ENCODE assay signal across 8 cellular contexts in genomic region chr7:44637788-44638594, GRCh38. TPM values are rescaled to one million over a fixed set of nuclear protein-coding genes. Genes with fewer than 3 reads are reported as not detected.
DNase-seq lines count a peak whose midpoint lies in the region; ATAC-seq and TF ChIP-seq lines count a peak whose summit lies in the region.

No MANE protein-coding gene starts in this region.

- H3K36me3 ChIP-seq in BLaER1 treated with 17β-estradiol and CSF1 and Interleukin-3, amounts not matched to agents 10 nM and 100 nM, result peaks cover 0 to 58% (median 23%) of the 10 kb centered on the region in 11 experiments; a peak in 12 of 22 replicates
- H3K36me3 ChIP-seq in testis (ENCODE audit: low read depth, missing control alignments), result no peaks in the 10 kb centered on the region

- H3K4me2 ChIP-seq in BLaER1 treated with 17β-estradiol and CSF1 and Interleukin-3, amounts not matched to agents 10 nM and 100 nM, result peak overlapping the region; percentile 75 to 97 (median 93)

- TF ChIP-seq POLR2A in testis (IDR thresholded peaks at IDR 0.05), result no peak

- no peaks in the 10 kb centered on the region for H3K27me3 ChIP-seq in BLaER1 treated with 17β-estradiol and CSF1 and Interleukin-3, amounts not matched to agents 10 nM and 100 nM
- no peaks in the 10 kb centered on the region for H3K27me3 ChIP-seq in testis

- H3K27me3 Mint-ChIP-seq in natural killer cell treated with Interleukin-12 subunit alpha and Interleukin-12 subunit beta and Interleukin-15 and Interleukin-18, amount 100 ng/mL, for 72 hours, result no peaks in the 10 kb centered on the region

- H3K27ac Mint-ChIP-seq in natural killer cell treated with Interleukin-12 subunit alpha and Interleukin-12 subunit beta and Interleukin-15 and Interleukin-18, amount 100 ng/mL, for 72 hours, result peak overlapping the region; percentile 99

- H3K9ac ChIP-seq in BLaER1 treated with 17β-estradiol and CSF1 and Interleukin-3, amounts not matched to agents 10 nM and 100 nM, result peak overlapping the region; percentile 62 to 81 (median 70); a peak in 21 of 22 replicates

- H3K4me3 Mint-ChIP-seq in natural killer cell treated with Interleukin-12 subunit alpha and Interleukin-12 subunit beta and Interleukin-15 and Interleukin-18, amount 100 ng/mL, for 72 hours, result peak overlapping the region; percentile 85

- DNase-seq in HT-29 (ENCODE audit: low spot score) (peak; percentile 66), testis (no peak), OCI-M2 (lab: John Stamatoyannopoulos, UW; ENCODE audit: unreplicated experiment) (no peak)
- DNase-seq in activated CD4-positive, alpha-beta T cell treated with anti-CD3 and anti-CD28 coated beads for 1 hour, result peak; percentile 67
- DNase-seq in natural killer cell treated with Interleukin-12 subunit alpha and Interleukin-12 subunit beta and Interleukin-15 and Interleukin-18, amount 100 ng/mL, for 72 hours (ENCODE audit: low spot score), result peak; percentile 86

- H3K9me3 ChIP-seq in BLaER1 treated with 17β-estradiol and CSF1 and Interleukin-3, amounts not matched to agents 10 nM and 100 nM (replicated peaks in 1 of 11), result no peaks in the 10 kb centered on the region
- H3K9me3 ChIP-seq in testis, result no peaks in the 10 kb centered on the region

- no peak for TF ChIP-seq CTCF in testis (IDR thresholded peaks at IDR 0.05)

- peaks cover 0 to 9% (median 0%) of the 10 kb centered on the region in 11 experiments; a peak in 1 of 22 replicates for H4K20me1 ChIP-seq in BLaER1 treated with 17β-estradiol and CSF1 and Interleukin-3, amounts not matched to agents 10 nM and 100 nM

- ATAC-seq in GM21390 (IDR thresholded peaks at IDR 0.05; ENCODE audit: unreplicated experiment), result peak; percentile 42
- ATAC-seq in natural killer cell treated with Interleukin-12 subunit alpha and Interleukin-12 subunit beta and Interleukin-15 and Interleukin-18, amount 100 ng/mL, for 72 hours, result peak; percentile 87 to 91

- H3K9me3 Mint-ChIP-seq in natural killer cell treated with Interleukin-12 subunit alpha and Interleukin-12 subunit beta and Interleukin-15 and Interleukin-18, amount 100 ng/mL, for 72 hours, result no peaks in the 10 kb centered on the region

- H3K36me3 Mint-ChIP-seq in natural killer cell treated with Interleukin-12 subunit alpha and Interleukin-12 subunit beta and Interleukin-15 and Interleukin-18, amount 100 ng/mL, for 72 hours, result no peaks in the 10 kb centered on the region

- peak overlapping the region in 3 of 10 experiments; percentile 15 to 35 (median 27); a peak in 3 of 20 replicates for H3K4me3 ChIP-seq in BLaER1 treated with 17β-estradiol and CSF1 and Interleukin-3, amounts not matched to agents 10 nM and 100 nM
- H3K4me3 ChIP-seq in testis, result no peak overlapping the region

- WGBS in testis, 2 donors, result 70 to 77% methylated on average over 8 of the region's 8 CpGs

- intact Hi-C loops in testis (cut with DNase I; ENCODE audit: low total_unique reads), result no loop called here

- peaks cover 61 to 71% of the 10 kb centered on the region in 2 donors for H3K4me1 Mint-ChIP-seq in natural killer cell treated with Interleukin-12 subunit alpha and Interleukin-12 subunit beta and Interleukin-15 and Interleukin-18, amount 100 ng/mL, for 72 hours (ENCODE audit: low read depth in 2 of 2)

- H3K4me1 ChIP-seq in BLaER1 treated with 17β-estradiol and CSF1 and Interleukin-3, amounts not matched to agents 10 nM and 100 nM, result peaks cover 28 to 100% (median 73%) of the 10 kb centered on the region in 10 experiments
- peaks cover 43% of the 10 kb centered on the region for H3K4me1 ChIP-seq in testis

- peak overlapping the region; percentile 79 to 97 (median 87) for H3K27ac ChIP-seq in BLaER1 treated with 17β-estradiol and CSF1 and Interleukin-3, amounts not matched to agents 10 nM and 100 nM
- H3K27ac ChIP-seq in cingulate gyrus (ENCODE audit: low read depth, low read length) (peak overlapping the region; percentile 57), testis (peak overlapping the region; percentile 61 to 77)

RNA-seq across cellular contexts. Expression of gene OGDH, which starts 31.6 kb away (rescaled TPM):
- 72.0 and 81.6 TPM in 2 replicates for total RNA-seq in HT-29 (2014; rRNA removed; shearing (Covaris generic))
- total RNA-seq in natural killer cell treated with Interleukin-12 subunit alpha and Interleukin-12 subunit beta and Interleukin-15 and Interleukin-18, amount 100 ng/mL, for 72 hours, result 100 to 1,000 TPM in 1 of 2 donors, 10 to 100 TPM in 1; 84.8 to 116 TPM
- total RNA-seq in testis, result 10 to 100 TPM; 82.4 to 95.1 TPM
- 87.0 TPM for polyA plus RNA-seq in testis (ENCODE audit: insufficient read depth, low read depth, low replicate concordance)

RNA-seq across cellular contexts. Expression of gene TMED4, which starts 56.0 kb away (rescaled TPM):
- total RNA-seq in HT-29 (2014; rRNA removed; shearing (Covaris generic)), result 119 and 134 TPM in 2 replicates
- 100 to 1,000 TPM in 1 of 2 donors, 10 to 100 TPM in 1; 97.9 to 104 TPM for total RNA-seq in natural killer cell treated with Interleukin-12 subunit alpha and Interleukin-12 subunit beta and Interleukin-15 and Interleukin-18, amount 100 ng/mL, for 72 hours
- total RNA-seq in testis, result 100 to 1,000 TPM; 164 to 236 TPM
- polyA plus RNA-seq in testis (ENCODE audit: insufficient read depth, low read depth, low replicate concordance), result 77.8 TPM

Comparison
In these comparisons a context has a peak if more than half of its experiments do, and no peak if none do; other contexts are left out.
1. DNase-seq: peak in HT-29 (single experiment), activated CD4-positive, alpha-beta T cell treated with anti-CD3 and anti-CD28 coated beads for 1 hour (single experiment) and natural killer cell treated with Interleukin-12 subunit alpha and Interleukin-12 subunit beta and Interleukin-15 and Interleukin-18, amount 100 ng/mL, for 72 hours (single experiment); none in testis (single experiment) and OCI-M2 (single experiment).
2. Peak in every context shown above with its lines, with median percentiles within 50 percentile points of each other: H3K27ac ChIP-seq.